In genomic region chr17:31549525-31550388, GRCh38 we compare ENCODE assay signal across 1 cellular context.
TF ChIP-seq lines count a peak whose summit lies in the region.

No MANE protein-coding gene starts in this region.

TF ChIP-seq in HEK293, 187 proteins besides CTCF, POLR2A, EP300 and RAD21 (continued from another document and continues in another):
- TF ChIP-seq GFI1B (tag by site-specific recombination; IDR thresholded peaks at IDR 0.05) = 0 out of 2 replicates have a peak, but pooled peaks have one; percentile 62
- peak; percentile 98 for TF ChIP-seq KLF9 (tag by site-specific recombination; IDR thresholded peaks at IDR 0.05; ENCODE audit: low read depth)
- 0 out of 2 replicates have a peak, but pooled peaks have one; percentile 35 for TF ChIP-seq ZBTB1 (tag by site-specific recombination; IDR thresholded peaks at IDR 0.05)
- TF ChIP-seq ZNF571 (tag by site-specific recombination; IDR thresholded peaks at IDR 0.05) = no peak
- peak; percentile 68; the same call in 1 of the 2 replicates for TF ChIP-seq GLI4 (tag by site-specific recombination; IDR thresholded peaks at IDR 0.05)
- no peak for TF ChIP-seq ZNF157 (tag by site-specific recombination; IDR thresholded peaks at IDR 0.05)
- no peak for TF ChIP-seq ZNF776 (tag by site-specific recombination; IDR thresholded peaks at IDR 0.05; ENCODE audit: borderline replicate concordance)
- TF ChIP-seq ZFP37 (tag by site-specific recombination; IDR thresholded peaks at IDR 0.05) = peak; percentile 93
- no peak for TF ChIP-seq ZNF274 (IDR thresholded peaks at IDR 0.05; ENCODE audit: low read length)
- TF ChIP-seq ZNF274 (tag by site-specific recombination; IDR thresholded peaks at IDR 0.05; ENCODE audit: borderline replicate concordance) = no peak
- peak; percentile 40; the same call in 1 of the 2 replicates for TF ChIP-seq MYNN (tag by site-specific recombination; IDR thresholded peaks at IDR 0.05; ENCODE audit: borderline replicate concordance)
- TF ChIP-seq HOXD13 (CRISPR knock-in tag; IDR thresholded peaks at IDR 0.05; ENCODE audit: borderline replicate concordance) = no peak
- no peak for TF ChIP-seq OVOL3 (tag by site-specific recombination; IDR thresholded peaks at IDR 0.05)
- no peak for TF ChIP-seq ZNF214 (tag by site-specific recombination; IDR thresholded peaks at IDR 0.05; ENCODE audit: borderline replicate concordance)
- TF ChIP-seq GLIS2 (tag by site-specific recombination; IDR thresholded peaks at IDR 0.05) = peak; percentile 48; the same call in 1 of the 2 replicates
- TF ChIP-seq YY2 (tag by site-specific recombination; IDR thresholded peaks at IDR 0.05) = no peak
- no peak for TF ChIP-seq ZNF560 (tag by site-specific recombination; IDR thresholded peaks at IDR 0.05; ENCODE audit: borderline replicate concordance)
- TF ChIP-seq ZBTB8A (tag by site-specific recombination; IDR thresholded peaks at IDR 0.05) = peak; percentile 97
- no peak for TF ChIP-seq ZNF292 (tag by site-specific recombination; IDR thresholded peaks at IDR 0.05; ENCODE audit: borderline replicate concordance, low read depth)
- TF ChIP-seq HIC1 (tag by site-specific recombination; IDR thresholded peaks at IDR 0.05) = peak; percentile 21; the same call in 1 of the 2 replicates
- peak; percentile 65; the same call in 1 of the 2 replicates for TF ChIP-seq ZNF558 (tag by site-specific recombination; IDR thresholded peaks at IDR 0.05)
- TF ChIP-seq ZSCAN16 (tag by site-specific recombination; IDR thresholded peaks at IDR 0.05) = no peak
- no peak for TF ChIP-seq ZNF248 (tag by site-specific recombination; IDR thresholded peaks at IDR 0.05)
- no peak for TF ChIP-seq ZBTB49 (tag by site-specific recombination; IDR thresholded peaks at IDR 0.05; ENCODE audit: low read depth)
- peak; percentile 70; the same call in 1 of the 2 replicates for TF ChIP-seq ZNF280D (tag by site-specific recombination; IDR thresholded peaks at IDR 0.05)
- peak; percentile 85 for TF ChIP-seq ZFP69B (tag by site-specific recombination; IDR thresholded peaks at IDR 0.05)
- no peak for TF ChIP-seq ZNF354C (tag by site-specific recombination; IDR thresholded peaks at IDR 0.05; ENCODE audit: borderline replicate concordance, low read depth)
- TF ChIP-seq PRDM10 (tag by site-specific recombination; IDR thresholded peaks at IDR 0.05) = peak; percentile 59
- TF ChIP-seq ZNF19 (tag by site-specific recombination; IDR thresholded peaks at IDR 0.05; ENCODE audit: low read depth) = no peak
- TF ChIP-seq ZNF704 (tag by site-specific recombination; IDR thresholded peaks at IDR 0.05) = no peak
- no peak for TF ChIP-seq PRDM1 (tag by site-specific recombination; IDR thresholded peaks at IDR 0.05)
- no peak; the same call in 1 of the 2 replicates for TF ChIP-seq ZNF585B (tag by site-specific recombination; IDR thresholded peaks at IDR 0.05)
- no peak for TF ChIP-seq ZFP41 (tag by site-specific recombination; IDR thresholded peaks at IDR 0.05; ENCODE audit: borderline replicate concordance)
- TF ChIP-seq ZNF366 (tag by site-specific recombination; conservative IDR thresholded peaks at IDR 0.05) = peak; percentile 45; the same call in 1 of the 2 replicates
- no peak for TF ChIP-seq ZNF768 (tag by site-specific recombination; IDR thresholded peaks at IDR 0.05)
- TF ChIP-seq ZNF121 (tag by site-specific recombination; IDR thresholded peaks at IDR 0.05) = no peak
- peak; percentile 48; the same call in 1 of the 2 replicates for TF ChIP-seq ZNF394 (tag by site-specific recombination; IDR thresholded peaks at IDR 0.05; ENCODE audit: borderline replicate concordance)
- TF ChIP-seq ZBTB6 (tag by site-specific recombination; IDR thresholded peaks at IDR 0.05) = peak; percentile 62; the same call in 1 of the 2 replicates
- TF ChIP-seq GLI2 (tag by site-specific recombination; IDR thresholded peaks at IDR 0.05; ENCODE audit: borderline replicate concordance, low read depth) = no peak
- no peak for TF ChIP-seq ZNF664 (tag by site-specific recombination; IDR thresholded peaks at IDR 0.05)
- TF ChIP-seq ZNF266 (tag by site-specific recombination; IDR thresholded peaks at IDR 0.05; ENCODE audit: low read depth) = no peak
- peak; percentile 56 for TF ChIP-seq EGR2 (tag by site-specific recombination; IDR thresholded peaks at IDR 0.05; ENCODE audit: low read depth)
- TF ChIP-seq ZNF280C (tag by site-specific recombination; IDR thresholded peaks at IDR 0.05) = no peak
- TF ChIP-seq ZNF26 (tag by site-specific recombination; IDR thresholded peaks at IDR 0.05) = no peak
- TF ChIP-seq ZNF335 (tag by site-specific recombination; conservative IDR thresholded peaks at IDR 0.05) = peak; percentile 75
- TF ChIP-seq ZNF658 (tag by site-specific recombination; IDR thresholded peaks at IDR 0.05) = no peak
- TF ChIP-seq ZNF174 (tag by site-specific recombination; IDR thresholded peaks at IDR 0.05) = no peak
- 0 out of 2 replicates have a peak, but pooled peaks have one; percentile 54 for TF ChIP-seq ZNF624 (tag by site-specific recombination; IDR thresholded peaks at IDR 0.05)
- TF ChIP-seq ZNF670 (tag by site-specific recombination; IDR thresholded peaks at IDR 0.05; ENCODE audit: low read depth) = no peak
- peak; percentile 95 for TF ChIP-seq KLF10 (tag by site-specific recombination; IDR thresholded peaks at IDR 0.05)
- no peak for TF ChIP-seq SETDB1 (IDR thresholded peaks at IDR 0.05; ENCODE audit: insufficient read length, low read length)
